11 cellular contexts compared by ENCODE assay signal in the genomic region with DNA sequence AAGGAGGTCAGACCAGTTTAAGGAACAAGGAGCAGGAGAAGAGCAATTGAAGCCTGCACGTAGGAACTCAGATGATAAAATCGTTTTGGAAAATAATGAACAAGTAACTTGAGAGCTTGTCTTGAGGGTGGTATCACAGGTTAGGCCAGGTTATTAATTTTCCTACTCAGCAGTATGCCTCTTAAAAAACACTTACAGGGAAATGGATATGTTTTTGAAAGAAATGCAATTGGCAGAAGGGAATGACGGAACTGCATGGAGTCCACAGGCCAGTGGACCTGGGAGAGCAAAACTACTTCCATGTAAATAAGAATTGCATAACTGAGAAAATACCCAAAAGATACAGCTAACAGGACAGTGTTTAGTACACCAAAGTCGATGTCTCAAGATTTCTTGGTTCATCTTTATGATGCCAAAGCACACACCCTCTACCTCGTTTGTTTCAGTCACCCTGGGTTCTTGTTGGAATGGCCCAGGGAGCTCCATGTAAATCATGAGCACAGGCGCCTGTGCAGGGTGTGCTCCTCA. TPM values are rescaled to one million over a fixed set of nuclear protein-coding genes. Genes with fewer than 3 reads are reported as not detected.
DNase-seq lines count a peak whose midpoint lies in the region; ATAC-seq and TF ChIP-seq lines count a peak whose summit lies in the region.
"Had no signal": no experiment of that assay in that cellular context is flagged by ENCODE, and none has a peak within 500 bp of the region (broad histone marks: within the 10 kb centered on the region; RNA-seq: fewer than 3 reads in every experiment).

No MANE protein-coding gene starts in this region.

- peak overlapping the region in 6 of 11 experiments; percentile 29 to 83 (median 68); a peak in 11 of 22 replicates for H3K4me2 ChIP-seq in BLaER1 treated with 17β-estradiol and CSF1 and Interleukin-3, amounts not matched to agents 10 nM and 100 nM

- DNase-seq in dorsolateral prefrontal cortex (no peak), osteocyte (ENCODE audit: extremely low spot score, unreplicated experiment) (no peak), pons (ENCODE audit: low spot score) (no peak), sciatic nerve (ENCODE audit: low spot score) (no peak)
- no peak for DNase-seq in activated CD8-positive, alpha-beta memory T cell treated with anti-CD3 and anti-CD28 coated beads, Interleukin-2, amount 50 U/mL, for 48 hours
- DNase-seq: DND-41, NCI-H82 had no signal

- peaks cover 88% of the 10 kb centered on the region for H3K4me1 Mint-ChIP-seq in osteocyte (ENCODE audit: unreplicated experiment)

- TF ChIP-seq EP300 in Ishikawa (IDR thresholded peaks at IDR 0.05; ENCODE audit: borderline replicate concordance), result peak; percentile 86

- no peaks in the 10 kb centered on the region for H3K27me3 Mint-ChIP-seq in osteocyte (ENCODE audit: unreplicated experiment)
- H3K27me3 Mint-ChIP-seq: stimulated activated memory B cell treated with anti-CD40 and anti-IgM and Interleukin-4, amounts not matched to agents 10 μg/mL and 1 μg/mL and 100 μg/mL, for 72 hours had no signal

- TF ChIP-seq CTCF in dorsolateral prefrontal cortex (IDR thresholded peaks at IDR 0.05 in 54 of 56, conservative IDR thresholded peaks at IDR 0.05 in 2 of 56; ENCODE audit: low read depth in 1 of 56, partially characterized antibody in 56 of 56) (no peak), osteocyte (IDR thresholded peaks at IDR 0.05) (no peak)

- no peak overlapping the region for H3K4me3 Mint-ChIP-seq in osteocyte (ENCODE audit: unreplicated experiment)
- H3K4me3 Mint-ChIP-seq: stimulated activated memory B cell treated with anti-CD40 and anti-IgM and Interleukin-4, amounts not matched to agents 10 μg/mL and 1 μg/mL and 100 μg/mL, for 72 hours had no signal

- peaks cover 5% of the 10 kb centered on the region for H3K36me3 Mint-ChIP-seq in osteocyte (ENCODE audit: unreplicated experiment)

- H3K9ac ChIP-seq in BLaER1 treated with 17β-estradiol and CSF1 and Interleukin-3, amounts not matched to agents 10 nM and 100 nM, result no peak overlapping the region

- H3K27ac ChIP-seq in BLaER1 treated with 17β-estradiol and CSF1 and Interleukin-3, amounts not matched to agents 10 nM and 100 nM, result peak overlapping the region in 3 of 11 experiments; percentile 3 to 48 (median 41); a peak in 3 of 22 replicates
- peak overlapping the region in 54 of 59 donors; percentile 18 to 97 (median 74) for H3K27ac ChIP-seq in dorsolateral prefrontal cortex

- H3K36me3 ChIP-seq in BLaER1 treated with 17β-estradiol and CSF1 and Interleukin-3, amounts not matched to agents 10 nM and 100 nM, result peaks cover 0 to 33% (median 14%) of the 10 kb centered on the region in 11 experiments; a peak in 10 of 22 replicates

- intact Hi-C loops in dorsolateral prefrontal cortex (cut with DNase I), result loop anchor here in 1 of 2 donors (10.0 kb wide), 1 partner anchor 48 kb away; no protein-coding TSS in a partner anchor
- intact Hi-C loops in sciatic nerve (cut with DNase I), result no loop called here

- H3K4me1 ChIP-seq in BLaER1 treated with 17β-estradiol and CSF1 and Interleukin-3, amounts not matched to agents 10 nM and 100 nM, result peaks cover 21 to 51% (median 41%) of the 10 kb centered on the region in 10 experiments

- H3K9me3 Mint-ChIP-seq in osteocyte (ENCODE audit: unreplicated experiment), result no peaks in the 10 kb centered on the region
- H3K9me3 Mint-ChIP-seq: stimulated activated memory B cell treated with anti-CD40 and anti-IgM and Interleukin-4, amounts not matched to agents 10 μg/mL and 1 μg/mL and 100 μg/mL, for 72 hours had no signal

- peaks cover 0 to 27% (median 20%) of the 10 kb centered on the region in 11 experiments; a peak in 14 of 22 replicates for H3K9me3 ChIP-seq in BLaER1 treated with 17β-estradiol and CSF1 and Interleukin-3, amounts not matched to agents 10 nM and 100 nM (replicated peaks in 1 of 11)

- H3K27ac Mint-ChIP-seq in osteocyte (ENCODE audit: unreplicated experiment), result peak overlapping the region; percentile 84

- H3K27me3 ChIP-seq in BLaER1 treated with 17β-estradiol and CSF1 and Interleukin-3, amounts not matched to agents 10 nM and 100 nM, result no peaks in the 10 kb centered on the region
- no peaks in the 10 kb centered on the region for H3K27me3 ChIP-seq in dorsolateral prefrontal cortex

- TF ChIP-seq RAD21 in Ishikawa (IDR thresholded peaks at IDR 0.05; ENCODE audit: low read depth), result no peak

- H3K4me3 ChIP-seq in BLaER1 treated with 17β-estradiol and CSF1 and Interleukin-3, amounts not matched to agents 10 nM and 100 nM, result no peak overlapping the region
- peak overlapping the region in 1 of 59 donors; percentile 9 for H3K4me3 ChIP-seq in dorsolateral prefrontal cortex

- H4K20me1 ChIP-seq in BLaER1 treated with 17β-estradiol and CSF1 and Interleukin-3, amounts not matched to agents 10 nM and 100 nM, result peaks cover 6 to 96% (median 20%) of the 10 kb centered on the region in 11 experiments; a peak in 14 of 22 replicates

- no peak for ATAC-seq in sciatic nerve
- ATAC-seq in GM21717 (IDR thresholded peaks at IDR 0.05; ENCODE audit: unreplicated experiment), result no peak

TF ChIP-seq in Ishikawa, 13 proteins besides CTCF, POLR2A, EP300 and RAD21:
- TF ChIP-seq, protein P1, sequence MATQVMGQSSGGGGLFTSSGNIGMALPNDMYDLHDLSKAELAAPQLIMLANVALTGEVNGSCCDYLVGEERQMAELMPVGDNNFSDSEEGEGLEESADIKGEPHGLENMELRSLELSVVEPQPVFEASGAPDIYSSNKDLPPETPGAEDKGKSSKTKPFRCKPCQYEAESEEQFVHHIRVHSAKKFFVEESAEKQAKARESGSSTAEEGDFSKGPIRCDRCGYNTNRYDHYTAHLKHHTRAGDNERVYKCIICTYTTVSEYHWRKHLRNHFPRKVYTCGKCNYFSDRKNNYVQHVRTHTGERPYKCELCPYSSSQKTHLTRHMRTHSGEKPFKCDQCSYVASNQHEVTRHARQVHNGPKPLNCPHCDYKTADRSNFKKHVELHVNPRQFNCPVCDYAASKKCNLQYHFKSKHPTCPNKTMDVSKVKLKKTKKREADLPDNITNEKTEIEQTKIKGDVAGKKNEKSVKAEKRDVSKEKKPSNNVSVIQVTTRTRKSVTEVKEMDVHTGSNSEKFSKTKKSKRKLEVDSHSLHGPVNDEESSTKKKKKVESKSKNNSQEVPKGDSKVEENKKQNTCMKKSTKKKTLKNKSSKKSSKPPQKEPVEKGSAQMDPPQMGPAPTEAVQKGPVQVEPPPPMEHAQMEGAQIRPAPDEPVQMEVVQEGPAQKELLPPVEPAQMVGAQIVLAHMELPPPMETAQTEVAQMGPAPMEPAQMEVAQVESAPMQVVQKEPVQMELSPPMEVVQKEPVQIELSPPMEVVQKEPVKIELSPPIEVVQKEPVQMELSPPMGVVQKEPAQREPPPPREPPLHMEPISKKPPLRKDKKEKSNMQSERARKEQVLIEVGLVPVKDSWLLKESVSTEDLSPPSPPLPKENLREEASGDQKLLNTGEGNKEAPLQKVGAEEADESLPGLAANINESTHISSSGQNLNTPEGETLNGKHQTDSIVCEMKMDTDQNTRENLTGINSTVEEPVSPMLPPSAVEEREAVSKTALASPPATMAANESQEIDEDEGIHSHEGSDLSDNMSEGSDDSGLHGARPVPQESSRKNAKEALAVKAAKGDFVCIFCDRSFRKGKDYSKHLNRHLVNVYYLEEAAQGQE (IDR thresholded peaks at IDR 0.05; ENCODE audit: low read depth), result no peak
- TF ChIP-seq ZBTB7A (IDR thresholded peaks at IDR 0.05; ENCODE audit: low read depth), result no peak
- no peak for TF ChIP-seq MAX (IDR thresholded peaks at IDR 0.05)
- no peak; the same call in 1 of the 2 replicates for TF ChIP-seq YY1 (IDR thresholded peaks at IDR 0.05; ENCODE audit: low read depth)
- no peak for TF ChIP-seq CREB1 (IDR thresholded peaks at IDR 0.05; ENCODE audit: low read depth)
- peak; percentile 69 for TF ChIP-seq FOXM1 (IDR thresholded peaks at IDR 0.05; ENCODE audit: borderline replicate concordance, low read depth)
- no peak for TF ChIP-seq USF1 (IDR thresholded peaks at IDR 0.05)
- peak; percentile 69 for TF ChIP-seq TCF12 (IDR thresholded peaks at IDR 0.05; ENCODE audit: low read depth)
- TF ChIP-seq TAF1 (IDR thresholded peaks at IDR 0.05; ENCODE audit: low read depth), result no peak
- peak; percentile 29 for TF ChIP-seq TEAD4 (IDR thresholded peaks at IDR 0.05)
- peak; percentile 50 for TF ChIP-seq CEBPB (IDR thresholded peaks at IDR 0.05)
- TF ChIP-seq NFIC (IDR thresholded peaks at IDR 0.05), result peak; percentile 65; the same call in 1 of the 2 replicates
- TF ChIP-seq EGR1 (IDR thresholded peaks at IDR 0.05), result no peak

RNA-seq across cellular contexts. Expression of gene MBNL2, which starts 35.2 kb away (rescaled TPM):
- 100 to 1,000 TPM in 119 of 120 experiments, 10 to 100 TPM in 1; 96.2 to 275 (median 181) TPM for total RNA-seq in dorsolateral prefrontal cortex
- 66.6 and 71.8 TPM in 2 replicates for total RNA-seq in osteocyte
- 102 TPM for total RNA-seq in sciatic nerve
